Comparison of ENCODE assay signal across 36 cellular contexts in the genomic region with DNA sequence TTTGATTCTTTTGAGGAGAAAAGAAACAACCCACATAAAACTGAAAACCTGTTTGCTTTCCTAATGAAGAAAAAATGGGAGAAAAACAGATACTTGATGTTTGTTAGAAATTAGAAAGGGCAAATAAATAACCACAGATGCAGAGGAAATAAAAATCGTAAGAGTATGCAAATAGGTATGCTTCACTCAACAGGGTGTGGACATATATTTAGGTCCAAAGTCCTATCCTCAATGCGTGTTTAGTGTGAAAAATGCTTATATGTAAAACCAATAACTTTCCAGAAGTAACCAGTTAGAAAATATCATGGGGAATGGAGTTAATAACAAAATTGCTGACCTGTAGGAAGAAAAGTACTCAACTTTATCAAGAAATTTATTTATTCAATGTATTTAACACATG.
"Had no signal": no experiment of that assay in that cellular context is flagged by ENCODE, and none has a peak within 500 bp of the region (broad histone marks: within the 10 kb centered on the region; RNA-seq: fewer than 3 reads in every experiment).

No MANE protein-coding gene starts in this region.

- H3K36me3 Mint-ChIP-seq: activated naive CD4-positive, alpha-beta T cell treated with anti-CD3 and anti-CD28 coated beads, Interleukin-2, amount 10 ng/mL, durations not matched to agents 7 days and 5 days; activated naive CD4-positive, alpha-beta T cell treated with anti-CD3 and anti-CD28 coated beads, Interleukin-2, amount 50 U/mL, for 24 hours; activated naive CD4-positive, alpha-beta T cell treated with anti-CD3 and anti-CD28 coated beads, Interleukin-2, amount 50 U/mL, for 72 hours; activated naive CD8-positive, alpha-beta T cell; activated naive CD8-positive, alpha-beta T cell treated with anti-CD3 and anti-CD28 coated beads for 36 hours; activated naive CD8-positive, alpha-beta T cell treated with anti-CD3 and anti-CD28 coated beads, Interleukin-2, amount 10 ng/mL, durations not matched to agents 7 days and 5 days; brain had no signal

- H3K4me3 Mint-ChIP-seq: activated naive CD4-positive, alpha-beta T cell treated with anti-CD3 and anti-CD28 coated beads for 36 hours; activated naive CD4-positive, alpha-beta T cell treated with anti-CD3 and anti-CD28 coated beads, Interleukin-2, amount 10 ng/mL, durations not matched to agents 7 days and 5 days; activated naive CD4-positive, alpha-beta T cell treated with anti-CD3 and anti-CD28 coated beads, Interleukin-2, amount 50 U/mL, for 24 hours; activated naive CD8-positive, alpha-beta T cell; activated naive CD8-positive, alpha-beta T cell treated with anti-CD3 and anti-CD28 coated beads for 36 hours; activated naive CD8-positive, alpha-beta T cell treated with anti-CD3 and anti-CD28 coated beads, Interleukin-2, amount 10 ng/mL, durations not matched to agents 7 days and 5 days; activated naive CD8-positive, alpha-beta T cell treated with anti-CD3 and anti-CD28 coated beads, Interleukin-2, amount 50 U/mL, for 24 hours; activated T-cell treated with anti-CD3 and anti-CD28 coated beads, Interleukin-2, amount 50 U/mL, for 24 hours; activated T-cell treated with anti-CD3 and anti-CD28 coated beads, Interleukin-2, amount 50 U/mL, for 4 hours; activated T-cell treated with anti-CD3 and anti-CD28 coated beads, Interleukin-2, amount 50 U/mL, for 72 hours; activated T-helper 1 cell treated with anti-CD3 and anti-CD28 coated beads, Interleukin-12 subunit alpha, Interleukin-12 subunit beta, Interleukin-2, Interleukin-4 antibody, amounts not matched to agents 30 ng/mL and 10 ng/mL and 1 ng/mL, durations not matched to agents 14 hours and 24 hours and 36 hours; activated T-helper 17 cell treated with anti-CD3 and anti-CD28 coated beads, Interleukin-2, amount 50 U/mL, for 72 hours; brain; central memory CD8-positive, alpha-beta T cell had no signal

- H3K9me3 Mint-ChIP-seq: activated naive CD4-positive, alpha-beta T cell treated with anti-CD3 and anti-CD28 coated beads for 36 hours; activated naive CD4-positive, alpha-beta T cell treated with anti-CD3 and anti-CD28 coated beads, Interleukin-2, amount 10 ng/mL, durations not matched to agents 7 days and 5 days; activated naive CD4-positive, alpha-beta T cell treated with anti-CD3 and anti-CD28 coated beads, Interleukin-2, amount 50 U/mL, for 24 hours; activated naive CD4-positive, alpha-beta T cell treated with anti-CD3 and anti-CD28 coated beads, Interleukin-2, amount 50 U/mL, for 72 hours; activated naive CD8-positive, alpha-beta T cell treated with anti-CD3 and anti-CD28 coated beads for 36 hours; activated naive CD8-positive, alpha-beta T cell treated with anti-CD3 and anti-CD28 coated beads, Interleukin-2, amount 10 ng/mL, durations not matched to agents 7 days and 5 days; activated naive CD8-positive, alpha-beta T cell treated with anti-CD3 and anti-CD28 coated beads, Interleukin-2, amount 50 U/mL, for 24 hours; activated T-cell treated with anti-CD3 and anti-CD28 coated beads, Interleukin-2, amount 50 U/mL, for 24 hours; activated T-cell treated with anti-CD3 and anti-CD28 coated beads, Interleukin-2, amount 50 U/mL, for 4 hours; activated T-cell treated with anti-CD3 and anti-CD28 coated beads, Interleukin-2, amount 50 U/mL, for 72 hours; activated T-helper 1 cell treated with anti-CD3 and anti-CD28 coated beads, Interleukin-12 subunit alpha, Interleukin-12 subunit beta, Interleukin-2, Interleukin-4 antibody, amounts not matched to agents 30 ng/mL and 10 ng/mL and 1 ng/mL, durations not matched to agents 14 hours and 24 hours and 36 hours; activated T-helper 17 cell treated with anti-CD3 and anti-CD28 coated beads, Interleukin-2, amount 50 U/mL, for 72 hours; activated T-helper 2 cell treated with anti-CD3 and anti-CD28 coated beads, Interferon-gamma antibody, Interleukin-2, Interleukin-4, amounts not matched to agents 10 μg/mL and 5 μg/mL and 100 μg/mL, durations not matched to agents 14 hours and 24 hours and 36 hours; central memory CD8-positive, alpha-beta T cell had no signal

- H3K27ac Mint-ChIP-seq: activated naive CD4-positive, alpha-beta T cell treated with anti-CD3 and anti-CD28 coated beads for 36 hours; activated naive CD4-positive, alpha-beta T cell treated with anti-CD3 and anti-CD28 coated beads, Interleukin-2, amount 10 ng/mL, durations not matched to agents 7 days and 5 days; activated naive CD4-positive, alpha-beta T cell treated with anti-CD3 and anti-CD28 coated beads, Interleukin-2, amount 50 U/mL, for 24 hours; activated naive CD4-positive, alpha-beta T cell treated with anti-CD3 and anti-CD28 coated beads, Interleukin-2, amount 50 U/mL, for 72 hours; activated naive CD8-positive, alpha-beta T cell; activated naive CD8-positive, alpha-beta T cell treated with anti-CD3 and anti-CD28 coated beads for 36 hours; activated naive CD8-positive, alpha-beta T cell treated with anti-CD3 and anti-CD28 coated beads, Interleukin-2, amount 10 ng/mL, durations not matched to agents 7 days and 5 days; activated naive CD8-positive, alpha-beta T cell treated with anti-CD3 and anti-CD28 coated beads, Interleukin-2, amount 50 U/mL, for 24 hours; activated T-cell treated with anti-CD3 and anti-CD28 coated beads, Interleukin-2, amount 50 U/mL, for 24 hours; activated T-cell treated with anti-CD3 and anti-CD28 coated beads, Interleukin-2, amount 50 U/mL, for 72 hours; activated T-helper 1 cell treated with anti-CD3 and anti-CD28 coated beads, Interleukin-12 subunit alpha, Interleukin-12 subunit beta, Interleukin-2, Interleukin-4 antibody, amounts not matched to agents 30 ng/mL and 10 ng/mL and 1 ng/mL, durations not matched to agents 14 hours and 24 hours and 36 hours; activated T-helper 17 cell treated with anti-CD3 and anti-CD28 coated beads, Interleukin-2, amount 50 U/mL, for 72 hours; activated T-helper 2 cell treated with anti-CD3 and anti-CD28 coated beads, Interferon-gamma antibody, Interleukin-2, Interleukin-4, amounts not matched to agents 10 μg/mL and 5 μg/mL and 100 μg/mL, durations not matched to agents 14 hours and 24 hours and 36 hours; brain had no signal

- H3K36me3 ChIP-seq: adrenal gland, brain microvascular endothelial cell, breast epithelium, cardiac muscle cell had no signal

- H3K4me1 Mint-ChIP-seq: activated naive CD4-positive, alpha-beta T cell treated with anti-CD3 and anti-CD28 coated beads, Interleukin-2, amount 10 ng/mL, durations not matched to agents 7 days and 5 days; activated naive CD8-positive, alpha-beta T cell treated with anti-CD3 and anti-CD28 coated beads for 36 hours; activated T-helper 17 cell treated with anti-CD3 and anti-CD28 coated beads, Interleukin-2, amount 50 U/mL, for 72 hours; brain; central memory CD8-positive, alpha-beta T cell had no signal

- ATAC-seq: activated naive CD4-positive, alpha-beta T cell treated with anti-CD3 and anti-CD28 coated beads, Interleukin-2, amount 50 U/mL, for 72 hours; activated naive CD8-positive, alpha-beta T cell treated with anti-CD3 and anti-CD28 coated beads, Interleukin-2, amount 50 U/mL, for 24 hours; activated T-cell treated with anti-CD3 and anti-CD28 coated beads, Interleukin-2, amount 50 U/mL, for 4 hours; activated T-cell treated with anti-CD3 and anti-CD28 coated beads, Interleukin-2, amount 50 U/mL, for 72 hours; activated T-helper 17 cell treated with anti-CD3 and anti-CD28 coated beads, Interleukin-2, amount 50 U/mL, for 72 hours; body of pancreas had no signal

- H3K4me3 ChIP-seq: adrenal gland, ascending aorta, body of pancreas, breast epithelium, cardiac muscle cell had no signal

- H3K9me3 ChIP-seq: adrenal gland, ascending aorta, body of pancreas, breast epithelium had no signal

- DNase-seq: activated effector memory CD4-positive, alpha-beta T cell treated with Interleukin-2 at 50 U/mL for 16 hours; activated gamma-delta T cell; activated gamma-delta T cell treated with Interleukin-2 at 50 U/mL for 16 hours; activated naive CD4-positive, alpha-beta T cell; activated naive CD4-positive, alpha-beta T cell treated with anti-CD3 and anti-CD28 coated beads for 36 hours; activated naive CD4-positive, alpha-beta T cell treated with anti-CD3 and anti-CD28 coated beads, Interleukin-2, amount 50 U/mL, for 16 hours; activated naive CD4-positive, alpha-beta T cell treated with Interleukin-2 at 50 U/mL for 16 hours; activated naive CD8-positive, alpha-beta T cell treated with anti-CD3 and anti-CD28 coated beads for 36 hours; activated naive CD8-positive, alpha-beta T cell treated with anti-CD3 and anti-CD28 coated beads, Interleukin-2, amount 10 ng/mL, durations not matched to agents 7 days and 5 days; activated naive CD8-positive, alpha-beta T cell treated with anti-CD3 and anti-CD28 coated beads, Interleukin-2, amount 50 U/mL, for 24 hours; activated T-cell treated with anti-CD3 and anti-CD28 coated beads, Interleukin-2, amount 50 U/mL, for 1 hour; activated T-cell treated with anti-CD3 and anti-CD28 coated beads, Interleukin-2, amount 50 U/mL, for 24 hours; activated T-cell treated with anti-CD3 and anti-CD28 coated beads, Interleukin-2, amount 50 U/mL, for 4 hours; activated T-cell treated with anti-CD3 and anti-CD28 coated beads, Interleukin-2, amount 50 U/mL, for 48 hours; activated T-cell treated with anti-CD3 and anti-CD28 coated beads, Interleukin-2, amount 50 U/mL, for 72 hours; amniotic stem cell; amygdala; anterior cingulate cortex; body of pancreas; brain microvascular endothelial cell; caudate nucleus; central memory CD4-positive, alpha-beta T cell; cerebellar nuclear complex had no signal

- H3K27me3 Mint-ChIP-seq: activated naive CD4-positive, alpha-beta T cell treated with anti-CD3 and anti-CD28 coated beads, Interleukin-2, amount 50 U/mL, for 24 hours; activated naive CD8-positive, alpha-beta T cell; activated naive CD8-positive, alpha-beta T cell treated with anti-CD3 and anti-CD28 coated beads for 36 hours; activated naive CD8-positive, alpha-beta T cell treated with anti-CD3 and anti-CD28 coated beads, Interleukin-2, amount 50 U/mL, for 24 hours; activated T-cell treated with anti-CD3 and anti-CD28 coated beads, Interleukin-2, amount 50 U/mL, for 24 hours; activated T-helper 17 cell treated with anti-CD3 and anti-CD28 coated beads, Interleukin-2, amount 50 U/mL, for 72 hours; brain; central memory CD8-positive, alpha-beta T cell had no signal

- H3K4me1 ChIP-seq: adrenal gland, ascending aorta, body of pancreas, breast epithelium had no signal
